Comparison of ENCODE assay signal across 1 cellular context in genomic region chr6:43624786-43625288, GRCh38.
A peak's percentile ranks its signal among the peaks of the same experiment; 100 is the strongest.
TF ChIP-seq lines count a peak whose summit lies in the region.

No MANE protein-coding gene starts in this region.

TF ChIP-seq in HepG2, 621 proteins besides CTCF, POLR2A, EP300 and RAD21:
- peak; percentile 34; the same call in 1 of the 2 replicates for TF ChIP-seq RBFOX2 (IDR thresholded peaks at IDR 0.05; ENCODE audit: low read depth, low read length)
- TF ChIP-seq ZNF816 (CRISPR knock-in tag; IDR thresholded peaks at IDR 0.05; ENCODE audit: borderline replicate concordance), result no peak
- TF ChIP-seq ZBTB39 (CRISPR knock-in tag; IDR thresholded peaks at IDR 0.05), result no peak
- no peak for TF ChIP-seq ZBTB7A (CRISPR knock-in tag; IDR thresholded peaks at IDR 0.05)
